Comparison of ENCODE assay signal across 1 cellular context in genomic region chr16:58001781-58002410, GRCh38.
A peak's percentile ranks its signal among the peaks of the same experiment; 100 is the strongest.
TF ChIP-seq lines count a peak whose summit lies in the region.

No MANE protein-coding gene starts in this region.

TF ChIP-seq in HepG2, 621 proteins besides CTCF, POLR2A, EP300 and RAD21:
- TF ChIP-seq NFIB (CRISPR knock-in tag; IDR thresholded peaks at IDR 0.05; ENCODE audit: borderline replicate concordance) (no peak), ZBTB25 (CRISPR knock-in tag; IDR thresholded peaks at IDR 0.05) (no peak), SP1 (IDR thresholded peaks at IDR 0.05) (no peak), SP1 (CRISPR knock-in tag; IDR thresholded peaks at IDR 0.05) (no peak), GATAD2A (CRISPR knock-in tag; IDR thresholded peaks at IDR 0.05) (peak; percentile 50), MAFF (IDR thresholded peaks at IDR 0.05; ENCODE audit: low read depth, low read length) (no peak), AKAP8 (CRISPR knock-in tag; IDR thresholded peaks at IDR 0.05) (0 out of 2 replicates have a peak, but pooled peaks have one; percentile 8), GABPA (IDR thresholded peaks at IDR 0.05; ENCODE audit: low read depth, low read length) (no peak), GABPA (CRISPR knock-in tag; IDR thresholded peaks at IDR 0.05; ENCODE audit: low read depth) (0 out of 2 replicates have a peak, but pooled peaks have one; percentile 16), RFX5 (IDR thresholded peaks at IDR 0.05; ENCODE audit: low read depth, low read length) (no peak), ASH2L (IDR thresholded peaks at IDR 0.05; ENCODE audit: insufficient read length, low read depth, low read length) (peak; percentile 55), ZC3H13 (CRISPR knock-in tag; IDR thresholded peaks at IDR 0.05) (peak; percentile 53; the same call in 1 of the 2 replicates), REPIN1 (CRISPR knock-in tag; IDR thresholded peaks at IDR 0.05; ENCODE audit: borderline replicate concordance, low read depth) (no peak), FIP1L1 (IDR thresholded peaks at IDR 0.05; ENCODE audit: borderline replicate concordance, insufficient read depth, low read depth, low read length) (no peak), NCOA2 (CRISPR knock-in tag; IDR thresholded peaks at IDR 0.05) (0 out of 2 replicates have a peak, but pooled peaks have one; percentile 24), YEATS4 (CRISPR knock-in tag; IDR thresholded peaks at IDR 0.05; ENCODE audit: borderline replicate concordance) (0 out of 2 replicates have a peak, but pooled peaks have one; percentile 4), BATF2 (CRISPR knock-in tag; IDR thresholded peaks at IDR 0.05) (0 out of 2 replicates have a peak, but pooled peaks have one; percentile 31), SOX13 (IDR thresholded peaks at IDR 0.05) (0 out of 2 replicates have a peak, but pooled peaks have one; percentile 45), SOX13 (CRISPR knock-in tag; conservative IDR thresholded peaks at IDR 0.05 in 1 of 2, IDR thresholded peaks at IDR 0.05 in 1 of 2) (peak in 1 of 2 experiments; percentile 74; a peak in 1 of 4 replicates), BCL6 (CRISPR knock-in tag; IDR thresholded peaks at IDR 0.05) (0 out of 2 replicates have a peak, but pooled peaks have one; percentile 22), SOX6 (IDR thresholded peaks at IDR 0.05) (no peak), SOX6 (CRISPR knock-in tag; IDR thresholded peaks at IDR 0.05) (peak; percentile 54), NONO (IDR thresholded peaks at IDR 0.05) (no peak), NONO (CRISPR knock-in tag; conservative IDR thresholded peaks at IDR 0.05) (no peak), SOX5 (CRISPR knock-in tag; IDR thresholded peaks at IDR 0.05; ENCODE audit: borderline replicate concordance) (peak; percentile 44; the same call in 1 of the 2 replicates), TIGD3 (CRISPR knock-in tag; IDR thresholded peaks at IDR 0.05; ENCODE audit: borderline replicate concordance) (peak; percentile 44; the same call in 1 of the 2 replicates), ZFX (CRISPR knock-in tag; IDR thresholded peaks at IDR 0.05; ENCODE audit: low read depth) (peak; percentile 6; the same call in 1 of the 2 replicates), HNF1A (IDR thresholded peaks at IDR 0.05; ENCODE audit: low read depth) (no peak), HNF1A (CRISPR knock-in tag; IDR thresholded peaks at IDR 0.05; ENCODE audit: borderline replicate concordance) (0 out of 2 replicates have a peak, but pooled peaks have one; percentile 10), STAT6 (CRISPR knock-in tag; IDR thresholded peaks at IDR 0.05; ENCODE audit: borderline replicate concordance) (no peak), HOXA7 (CRISPR knock-in tag; IDR thresholded peaks at IDR 0.05) (no peak), HNF4A (CRISPR knock-in tag; IDR thresholded peaks at IDR 0.05) (peak; percentile 31; the same call in 1 of the 2 replicates), THAP9 (CRISPR knock-in tag; IDR thresholded peaks at IDR 0.05; ENCODE audit: borderline replicate concordance) (no peak), ATF7-NPFF (CRISPR knock-in tag; IDR thresholded peaks at IDR 0.05; ENCODE audit: low read depth) (peak; percentile 3; the same call in 1 of the 2 replicates), ZNF609 (CRISPR knock-in tag; IDR thresholded peaks at IDR 0.05; ENCODE audit: borderline replicate concordance) (0 out of 2 replicates have a peak, but pooled peaks have one; percentile 3)
